7 cellular contexts compared by ENCODE assay signal in genomic region chr6:99746261-99746895, GRCh38.
DNase-seq lines count a peak whose midpoint lies in the region; ATAC-seq and TF ChIP-seq lines count a peak whose summit lies in the region.

No MANE protein-coding gene starts in this region.

- H3K27me3 Mint-ChIP-seq in activated naive CD8-positive, alpha-beta T cell treated with anti-CD3 and anti-CD28 coated beads, Interleukin-2, amount 50 U/mL, for 24 hours, result peaks cover 27% of the 10 kb centered on the region

- intact Hi-C loops in heart right ventricle (cut with DNase I), result loop anchor here in 7 of 10 donors (5.0 to 10.0 kb wide), 5 partner anchors 142 to 279 kb away; partner anchors contain the start of gene PRDM13 (in 1 of the 7)

- H3K36me3 Mint-ChIP-seq in activated naive CD8-positive, alpha-beta T cell treated with anti-CD3 and anti-CD28 coated beads, Interleukin-2, amount 50 U/mL, for 24 hours (ENCODE audit: low read depth), result no peaks in the 10 kb centered on the region

- ATAC-seq in HG02623 (IDR thresholded peaks at IDR 0.05; ENCODE audit: unreplicated experiment) (peak; percentile 94), heart right ventricle (peak in 6 of 8 donors; percentile 59 to 75 (median 66))
- ATAC-seq in activated naive CD8-positive, alpha-beta T cell treated with anti-CD3 and anti-CD28 coated beads, Interleukin-2, amount 50 U/mL, for 24 hours, result no peak

- DNase-seq in GM13976 (ENCODE audit: low spot score), result peak; percentile 43
- peak; percentile 84 for DNase-seq in NB4 (ENCODE audit: low read depth)
- peak; percentile 64 for DNase-seq in SK-N-MC (ENCODE audit: low read depth, low spot score)
- DNase-seq in activated naive CD8-positive, alpha-beta T cell treated with anti-CD3 and anti-CD28 coated beads, Interleukin-2, amount 50 U/mL, for 24 hours, result peak; percentile 37
- peak in 1 of 2 donors; percentile 41 for DNase-seq in heart right ventricle
- peak; percentile 39 for DNase-seq in retinal pigment epithelial cell (ENCODE audit: low read depth)

- peaks cover 0 to 7% (median 0%) of the 10 kb centered on the region in 9 donors for H3K4me1 ChIP-seq in heart right ventricle

- no peak for TF ChIP-seq POLR2A in NB4 (IDR thresholded peaks at IDR 0.05; ENCODE audit: extremely low read depth, insufficient read length)

- no peak overlapping the region for H3K4me3 Mint-ChIP-seq in activated naive CD8-positive, alpha-beta T cell treated with anti-CD3 and anti-CD28 coated beads, Interleukin-2, amount 50 U/mL, for 24 hours

- H3K9ac ChIP-seq in SK-N-MC (ENCODE audit: insufficient read length), result no peak overlapping the region

- no peaks in the 10 kb centered on the region for H3K4me1 Mint-ChIP-seq in activated naive CD8-positive, alpha-beta T cell treated with anti-CD3 and anti-CD28 coated beads, Interleukin-2, amount 50 U/mL, for 24 hours

- H3K27ac ChIP-seq in SK-N-MC, result no peak overlapping the region
- H3K27ac ChIP-seq in heart right ventricle, result no peak overlapping the region

- no peaks in the 10 kb centered on the region for H3K9me3 Mint-ChIP-seq in activated naive CD8-positive, alpha-beta T cell treated with anti-CD3 and anti-CD28 coated beads, Interleukin-2, amount 50 U/mL, for 24 hours

- H3K36me3 ChIP-seq in SK-N-MC (ENCODE audit: insufficient read depth, low read length), result no peaks in the 10 kb centered on the region
- H3K36me3 ChIP-seq in heart right ventricle, result no peaks in the 10 kb centered on the region

- H3K4me3 ChIP-seq in NB4 (ENCODE audit: low read depth, low read length) (no peak overlapping the region), SK-N-MC (no peak overlapping the region), heart right ventricle (no peak overlapping the region), retinal pigment epithelial cell (ENCODE audit: low read length) (no peak overlapping the region)

- no peak overlapping the region for H3K27ac Mint-ChIP-seq in activated naive CD8-positive, alpha-beta T cell treated with anti-CD3 and anti-CD28 coated beads, Interleukin-2, amount 50 U/mL, for 24 hours

- no peaks in the 10 kb centered on the region for H3K9me3 ChIP-seq in SK-N-MC (ENCODE audit: low read depth, low read length)
- no peaks in the 10 kb centered on the region for H3K9me3 ChIP-seq in heart right ventricle

- TF ChIP-seq CTCF in GM13976 (IDR thresholded peaks at IDR 0.05; ENCODE audit: borderline replicate concordance, control extremely low read depth, extremely low read depth, insufficient read depth, missing control alignments) (peak; percentile 73), NB4 (IDR thresholded peaks at IDR 0.05; ENCODE audit: low read depth, low read length) (peak; percentile 69), heart right ventricle (IDR thresholded peaks at IDR 0.05) (peak; percentile 69 to 89 (median 81)), retinal pigment epithelial cell (conservative IDR thresholded peaks at IDR 0.05; ENCODE audit: low read depth, low read length) (peak; percentile 83)

- peaks cover 0 to 34% (median 16%) of the 10 kb centered on the region in 7 donors for H3K27me3 ChIP-seq in heart right ventricle

- in situ Hi-C loops in GM13976 (cut with MboI; ENCODE audit: low sequenced_read_pairs, unreplicated experiment), result loop anchor here (10.0 to 25.0 kb wide), 2 partner anchors 152 to 409 kb away; partner anchors contain the start of gene FAXC

- WGBS in heart right ventricle, 2 donors, result 0 to 1% methylated on average over 6 of the region's 6 CpGs
